In the genomic region with DNA sequence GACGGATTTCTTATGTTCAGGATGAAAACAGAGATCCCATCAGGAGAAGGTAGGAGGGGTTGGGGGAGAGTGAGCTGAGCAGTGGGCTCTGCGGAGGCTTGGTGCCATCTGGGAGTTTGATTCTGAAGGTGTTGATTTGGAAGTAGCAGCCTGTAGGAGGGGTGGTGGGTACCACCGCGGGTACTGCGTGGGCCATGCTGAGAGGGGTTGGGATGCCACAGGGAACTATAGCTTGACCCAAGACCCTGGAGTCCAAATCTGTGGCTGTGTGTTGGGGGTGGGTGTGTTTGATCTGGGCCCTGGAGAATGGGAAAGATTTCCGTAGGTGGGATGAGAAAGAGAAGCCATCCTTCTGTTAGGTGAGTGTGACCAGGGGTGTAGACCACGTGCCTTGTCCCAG, we compare ENCODE assay signal across 2 cellular contexts.
TF ChIP-seq lines count a peak whose summit lies in the region.

No MANE protein-coding gene starts in this region.

TF ChIP-seq in SK-N-SH, 30 proteins besides CTCF, POLR2A, EP300 and RAD21 (continued from another document):
- TF ChIP-seq, protein P1, sequence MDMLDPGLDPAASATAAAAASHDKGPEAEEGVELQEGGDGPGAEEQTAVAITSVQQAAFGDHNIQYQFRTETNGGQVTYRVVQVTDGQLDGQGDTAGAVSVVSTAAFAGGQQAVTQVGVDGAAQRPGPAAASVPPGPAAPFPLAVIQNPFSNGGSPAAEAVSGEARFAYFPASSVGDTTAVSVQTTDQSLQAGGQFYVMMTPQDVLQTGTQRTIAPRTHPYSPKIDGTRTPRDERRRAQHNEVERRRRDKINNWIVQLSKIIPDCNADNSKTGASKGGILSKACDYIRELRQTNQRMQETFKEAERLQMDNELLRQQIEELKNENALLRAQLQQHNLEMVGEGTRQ (IDR thresholded peaks at IDR 0.05; ENCODE audit: borderline replicate concordance, low read depth, low read length), result no peak
- no peak for TF ChIP-seq ELF1 (IDR thresholded peaks at IDR 0.05)
- no peak for TF ChIP-seq MXI1 (IDR thresholded peaks at IDR 0.05; ENCODE audit: low read depth, low read length)
- TF ChIP-seq POLR2AphosphoS5 (IDR thresholded peaks at IDR 0.05; ENCODE audit: low read depth, low read length), result no peak
- no peak for TF ChIP-seq TEAD4 (IDR thresholded peaks at IDR 0.05; ENCODE audit: borderline replicate concordance, insufficient read depth)

TF ChIP-seq in SK-N-SH treated with all-trans-retinoic acid at 6 μM for 48 hours, 23 proteins besides CTCF, POLR2A, EP300 and RAD21 (continued from another document):
- TF ChIP-seq TSHZ2 (CRISPR knock-in tag; IDR thresholded peaks at IDR 0.05), result no peak
